ENCODE assay signal across 22 cellular contexts in the genomic region with DNA sequence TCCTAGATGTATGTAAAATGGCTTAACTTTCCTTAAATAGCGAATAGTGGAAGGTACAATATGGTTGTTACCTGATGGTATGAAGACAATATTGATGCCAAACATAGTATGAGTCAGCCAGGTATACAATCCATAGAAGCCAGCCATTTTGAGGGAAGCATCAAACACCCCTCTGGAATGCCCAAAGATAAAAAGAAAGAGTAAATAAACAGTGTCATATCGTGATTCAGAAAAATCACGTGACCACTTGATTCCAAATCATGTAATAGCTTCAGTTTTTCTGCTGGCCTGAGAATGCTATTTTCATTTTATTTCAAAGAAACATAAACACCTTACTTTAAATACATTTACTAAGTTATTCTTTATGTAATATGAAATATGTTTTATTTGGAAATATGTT.
"Had no signal": no experiment of that assay in that cellular context is flagged by ENCODE, and none has a peak within 500 bp of the region (broad histone marks: within the 10 kb centered on the region; RNA-seq: fewer than 3 reads in every experiment).

No MANE protein-coding gene starts in this region.

- H3K27me3 ChIP-seq: brain microvascular endothelial cell, colonic mucosa, stomach, uterus had no signal

- H3K4me3 ChIP-seq: colonic mucosa, smooth muscle cell, stomach, uterus had no signal

- H3K4me3 Mint-ChIP-seq: activated CD4-positive, alpha-beta T cell treated with anti-CD3 and anti-CD28 coated beads, Interleukin-2, amount 10 ng/mL, durations not matched to agents 7 days and 5 days; activated CD8-positive, alpha-beta memory T cell treated with anti-CD3 and anti-CD28 coated beads, Interleukin-2, amount 10 ng/mL, durations not matched to agents 7 days and 5 days; activated CD8-positive, alpha-beta T cell treated with anti-CD3 and anti-CD28 coated beads for 36 hours; activated naive CD4-positive, alpha-beta T cell treated with anti-CD3 and anti-CD28 coated beads, Interleukin-2, amount 50 U/mL, for 24 hours; naive thymus-derived CD4-positive, alpha-beta T cell; neural crest cell; stimulated activated memory B cell treated with anti-CD40 and anti-IgM and Interleukin-4, amounts not matched to agents 10 μg/mL and 1 μg/mL and 100 μg/mL, for 72 hours had no signal

- H3K27ac ChIP-seq: colonic mucosa had no signal

- DNase-seq: activated CD4-positive, alpha-beta T cell treated with anti-CD3 and anti-CD28 coated beads, Interleukin-2, amount 10 ng/mL, durations not matched to agents 7 days and 5 days; activated CD8-positive, alpha-beta memory T cell treated with anti-CD3 and anti-CD28 coated beads, Interleukin-2, amount 10 ng/mL, durations not matched to agents 7 days and 5 days; activated CD8-positive, alpha-beta T cell treated with anti-CD3 and anti-CD28 coated beads for 36 hours; activated effector memory CD4-positive, alpha-beta T cell treated with anti-CD3 and anti-CD28 coated beads, Interleukin-2, amount 50 U/mL, for 16 hours; activated T-cell treated with anti-CD3 and anti-CD28 coated beads for 4 hours; aorta; brain microvascular endothelial cell; colonic mucosa; kidney; naive thymus-derived CD4-positive, alpha-beta T cell; occipital lobe; stimulated activated CD4-positive, alpha-beta T cell treated with anti-CD3 and anti-CD28 coated beads, Interleukin-15, amount 100 ng/mL, for 24 hours; stomach; trophoblast cell; uterus had no signal

- H3K9me3 Mint-ChIP-seq: activated CD4-positive, alpha-beta T cell treated with anti-CD3 and anti-CD28 coated beads, Interleukin-2, amount 10 ng/mL, durations not matched to agents 7 days and 5 days; activated naive CD4-positive, alpha-beta T cell treated with anti-CD3 and anti-CD28 coated beads, Interleukin-2, amount 50 U/mL, for 24 hours; neural crest cell; stimulated activated memory B cell treated with anti-CD40 and anti-IgM and Interleukin-4, amounts not matched to agents 10 μg/mL and 1 μg/mL and 100 μg/mL, for 72 hours had no signal

- H3K36me3 ChIP-seq: colonic mucosa, uterus had no signal

- FAIRE-seq: kidney had no signal

- H3K4me1 ChIP-seq: colonic mucosa had no signal

- H3K9me3 ChIP-seq: colonic mucosa, stomach, uterus had no signal

- H3K27me3 Mint-ChIP-seq: activated CD4-positive, alpha-beta T cell treated with anti-CD3 and anti-CD28 coated beads, Interleukin-2, amount 10 ng/mL, durations not matched to agents 7 days and 5 days; activated CD8-positive, alpha-beta memory T cell treated with anti-CD3 and anti-CD28 coated beads, Interleukin-2, amount 10 ng/mL, durations not matched to agents 7 days and 5 days; activated CD8-positive, alpha-beta T cell treated with anti-CD3 and anti-CD28 coated beads for 36 hours; activated naive CD4-positive, alpha-beta T cell treated with anti-CD3 and anti-CD28 coated beads, Interleukin-2, amount 50 U/mL, for 24 hours; naive thymus-derived CD4-positive, alpha-beta T cell; stimulated activated memory B cell treated with anti-CD40 and anti-IgM and Interleukin-4, amounts not matched to agents 10 μg/mL and 1 μg/mL and 100 μg/mL, for 72 hours had no signal

- H3K4me1 Mint-ChIP-seq: activated CD8-positive, alpha-beta memory T cell treated with anti-CD3 and anti-CD28 coated beads, Interleukin-2, amount 10 ng/mL, durations not matched to agents 7 days and 5 days; activated naive CD4-positive, alpha-beta T cell treated with anti-CD3 and anti-CD28 coated beads, Interleukin-2, amount 50 U/mL, for 24 hours; neural crest cell; stimulated activated memory B cell treated with anti-CD40 and anti-IgM and Interleukin-4, amounts not matched to agents 10 μg/mL and 1 μg/mL and 100 μg/mL, for 72 hours had no signal

- H3K4me2 ChIP-seq: smooth muscle cell had no signal

- H3K27ac Mint-ChIP-seq: activated CD4-positive, alpha-beta T cell treated with anti-CD3 and anti-CD28 coated beads, Interleukin-2, amount 10 ng/mL, durations not matched to agents 7 days and 5 days; activated CD8-positive, alpha-beta memory T cell treated with anti-CD3 and anti-CD28 coated beads, Interleukin-2, amount 10 ng/mL, durations not matched to agents 7 days and 5 days; activated naive CD4-positive, alpha-beta T cell treated with anti-CD3 and anti-CD28 coated beads, Interleukin-2, amount 50 U/mL, for 24 hours; stimulated activated memory B cell treated with anti-CD40 and anti-IgM and Interleukin-4, amounts not matched to agents 10 μg/mL and 1 μg/mL and 100 μg/mL, for 72 hours had no signal

- ATAC-seq: activated CD4-positive, CD25-positive, alpha-beta regulatory T cell treated with anti-CD3 and anti-CD28 coated beads, Interleukin-2, amount 50 U/mL, for 24 hours; activated CD8-positive, alpha-beta memory T cell treated with anti-CD3 and anti-CD28 coated beads, Interleukin-2, amount 10 ng/mL, durations not matched to agents 7 days and 5 days; activated CD8-positive, alpha-beta T cell treated with anti-CD3 and anti-CD28 coated beads for 36 hours; left lobe of liver; naive thymus-derived CD4-positive, alpha-beta T cell; sciatic nerve; stimulated activated memory B cell treated with anti-CD40 and anti-IgM and Interleukin-4, amounts not matched to agents 10 μg/mL and 1 μg/mL and 100 μg/mL, for 72 hours had no signal
